8 cellular contexts compared by ENCODE assay signal in the genomic region with DNA sequence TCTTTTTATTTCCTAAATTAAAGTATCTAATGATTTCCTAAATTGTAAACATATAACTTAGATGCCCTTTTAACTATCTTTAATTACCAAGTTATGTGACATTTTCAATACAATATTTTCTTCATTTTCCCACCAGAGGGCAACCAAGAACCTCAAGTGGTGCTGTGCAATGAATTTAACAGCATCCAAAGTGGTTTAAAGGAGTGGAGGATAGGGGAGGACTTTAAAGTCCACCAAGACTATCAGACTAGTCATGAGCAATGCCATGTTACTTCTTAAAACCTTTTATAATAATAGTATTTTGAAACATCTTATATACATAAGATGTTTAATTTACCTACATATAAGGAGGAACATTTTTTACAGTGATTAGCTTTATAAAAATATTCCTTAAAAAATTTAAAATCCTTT.
DNase-seq lines count a peak whose midpoint lies in the region; ATAC-seq and TF ChIP-seq lines count a peak whose summit lies in the region.

No MANE protein-coding gene starts in this region.

- no peaks in the 10 kb centered on the region for H3K9me3 ChIP-seq in CD4-positive, alpha-beta T cell (ENCODE audit: control insufficient read depth, low read length)
- H3K9me3 ChIP-seq in right lobe of liver = no peaks in the 10 kb centered on the region

- H3K36me3 ChIP-seq in right lobe of liver = no peaks in the 10 kb centered on the region

- no peak overlapping the region for H3K27ac Mint-ChIP-seq in CD4-positive, alpha-beta T cell

- H3K4me1 Mint-ChIP-seq in CD4-positive, alpha-beta T cell (ENCODE audit: low read depth) = peaks cover 60% of the 10 kb centered on the region
- peaks cover 28% of the 10 kb centered on the region for H3K4me1 Mint-ChIP-seq in activated T-cell treated with anti-CD3 and anti-CD28 coated beads, Interleukin-2, amount 50 U/mL, for 4 hours (ENCODE audit: low read depth)

- DNase-seq in CD4-positive, alpha-beta T cell = no peak
- DNase-seq in H4 (ENCODE audit: low spot score) (peak; percentile 65), NCI-H524 treated with DMSO at 0.1 percent for 48 hours (lab: John Stamatoyannopoulos, UW) (peak; percentile 6), cerebellar cortex (ENCODE audit: low spot score) (peak; percentile 89), right lobe of liver (no peak), HK-2 (ENCODE audit: unreplicated experiment) (no peak)
- DNase-seq in activated T-cell treated with anti-CD3 and anti-CD28 coated beads, Interleukin-2, amount 50 U/mL, for 4 hours = no peak

- H3K27ac ChIP-seq in CD4-positive, alpha-beta T cell (ENCODE audit: low read depth, low read length) = no peak overlapping the region
- H3K27ac ChIP-seq in right lobe of liver = no peak overlapping the region

- no peaks in the 10 kb centered on the region for H3K9me3 Mint-ChIP-seq in CD4-positive, alpha-beta T cell
- H3K9me3 Mint-ChIP-seq in activated T-cell treated with anti-CD3 and anti-CD28 coated beads, Interleukin-2, amount 50 U/mL, for 4 hours = no peaks in the 10 kb centered on the region

- CTCF ChIA-PET in CD4-positive, alpha-beta T cell (lab: Charles Lee) = interaction anchor here (1.1 to 2.5 kb wide), 2 partner anchors 13 to 32 kb away, joined by 5 to 8 read pairs; no protein-coding TSS in a partner anchor

- no peak overlapping the region for H3K4me3 ChIP-seq in right lobe of liver

- POLR2A ChIA-PET in CD4-positive, alpha-beta T cell (lab: Charles Lee) = interaction anchor here (1.0 kb wide), 1 partner anchor 278 kb away, joined by 3 read pairs; no protein-coding TSS in a partner anchor

- peaks cover 0 to 43% (median 11%) of the 10 kb centered on the region in 4 donors for H3K4me1 ChIP-seq in right lobe of liver

- TF ChIP-seq CTCF in CD4-positive, alpha-beta T cell (IDR thresholded peaks at IDR 0.05) = peak; percentile 57
- peak; percentile 53 to 64 (median 61) for TF ChIP-seq CTCF in right lobe of liver (IDR thresholded peaks at IDR 0.05)

- no peaks in the 10 kb centered on the region for H3K27me3 ChIP-seq in CD4-positive, alpha-beta T cell (ENCODE audit: control insufficient read depth, insufficient read depth, low read length)
- no peaks in the 10 kb centered on the region for H3K27me3 ChIP-seq in right lobe of liver

- no peak for ATAC-seq in CD4-positive, alpha-beta T cell (ENCODE audit: poor library complexity)
- peak; percentile 63 to 71 (median 65) for ATAC-seq in right lobe of liver
- no peak for ATAC-seq in HG02884 (IDR thresholded peaks at IDR 0.05; ENCODE audit: unreplicated experiment)
- no peak for ATAC-seq in activated T-cell treated with anti-CD3 and anti-CD28 coated beads, Interleukin-2, amount 50 U/mL, for 4 hours

- no peaks in the 10 kb centered on the region for H3K36me3 Mint-ChIP-seq in CD4-positive, alpha-beta T cell (ENCODE audit: low read depth)
- H3K36me3 Mint-ChIP-seq in activated T-cell treated with anti-CD3 and anti-CD28 coated beads, Interleukin-2, amount 50 U/mL, for 4 hours (ENCODE audit: insufficient read depth) = no peaks in the 10 kb centered on the region

- no peaks in the 10 kb centered on the region for H3K27me3 Mint-ChIP-seq in CD4-positive, alpha-beta T cell
- H3K27me3 Mint-ChIP-seq in activated T-cell treated with anti-CD3 and anti-CD28 coated beads, Interleukin-2, amount 50 U/mL, for 4 hours (ENCODE audit: low read depth) = no peaks in the 10 kb centered on the region

- no peak overlapping the region for H3K4me3 Mint-ChIP-seq in CD4-positive, alpha-beta T cell
- no peak overlapping the region for H3K4me3 Mint-ChIP-seq in activated T-cell treated with anti-CD3 and anti-CD28 coated beads, Interleukin-2, amount 50 U/mL, for 4 hours

- no peak for TF ChIP-seq POLR2A in right lobe of liver (IDR thresholded peaks at IDR 0.05)

- intact Hi-C loops in CD4-positive, alpha-beta T cell (cut with DNase I, micrococcal nuclease) = loop anchor here (1.0 kb wide), 1 partner anchor 286 kb away; no protein-coding TSS in a partner anchor
- intact Hi-C loops in right lobe of liver (cut with DNase I) = no loop called here

Comparison
In these comparisons a context has a peak if more than half of its experiments do, and no peak if none do; other contexts are left out.
1. ATAC-seq: peak in right lobe of liver (4 of 4); none in CD4-positive, alpha-beta T cell (single experiment), HG02884 (single experiment) and activated T-cell treated with anti-CD3 and anti-CD28 coated beads, Interleukin-2, amount 50 U/mL, for 4 hours (0 of 2).
2. DNase-seq: peak in H4 (single experiment), NCI-H524 treated with DMSO at 0.1 percent for 48 hours (single experiment) and cerebellar cortex (single experiment); none in CD4-positive, alpha-beta T cell (0 of 10), right lobe of liver (0 of 3), activated T-cell treated with anti-CD3 and anti-CD28 coated beads, Interleukin-2, amount 50 U/mL, for 4 hours (single experiment) and HK-2 (single experiment).
3. intact Hi-C loops: an anchor here in CD4-positive, alpha-beta T cell (1.0 kb wide); none called in right lobe of liver.